2 cellular contexts compared by ENCODE assay signal in the genomic region with DNA sequence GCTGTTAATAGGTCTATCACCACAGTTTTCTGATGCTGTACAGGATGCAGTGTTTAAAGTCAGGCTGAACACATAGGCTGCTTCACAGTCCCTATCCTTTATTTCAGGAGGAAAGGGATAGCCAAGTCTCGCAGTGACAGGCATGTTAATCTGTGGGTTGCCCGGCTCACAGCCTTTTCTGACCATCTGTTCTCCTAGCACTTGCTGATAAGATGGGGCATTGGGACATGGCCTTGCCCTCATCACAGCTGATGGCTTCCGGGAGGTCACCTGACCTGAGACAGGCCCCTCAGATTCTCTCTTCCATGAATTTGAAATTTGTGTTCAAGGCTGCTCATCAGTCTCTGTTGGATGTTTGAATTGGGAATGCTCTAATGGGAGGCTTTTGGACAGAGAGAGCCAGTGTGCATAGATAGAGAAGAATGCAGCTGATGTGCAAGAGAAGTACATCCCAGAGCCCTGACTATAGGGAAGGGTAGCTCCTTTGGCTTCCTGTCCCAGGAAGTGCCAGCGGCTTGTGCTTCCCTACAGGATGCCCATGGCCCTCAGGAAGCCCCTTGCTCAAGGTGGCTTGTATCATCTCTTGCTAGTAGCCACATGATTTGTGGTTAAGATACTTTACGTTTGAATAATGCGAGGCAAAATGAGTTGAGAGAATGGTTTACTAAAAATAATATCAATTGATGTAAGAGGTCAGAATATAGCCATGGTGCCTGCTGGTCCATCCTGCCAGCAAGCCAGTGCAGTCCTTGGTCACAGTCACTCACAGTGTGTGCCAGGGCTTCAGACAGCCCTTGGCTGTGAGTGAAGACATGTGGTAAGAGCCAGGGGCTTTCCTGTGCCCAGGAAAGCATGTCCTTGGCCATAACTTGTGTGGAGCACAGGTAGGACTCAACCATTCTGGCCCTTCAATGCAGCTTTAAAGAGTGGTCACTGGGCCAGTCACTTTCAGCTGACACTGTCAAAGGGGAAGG.
TF ChIP-seq lines count a peak whose summit lies in the region.

No MANE protein-coding gene starts in this region.

TF ChIP-seq in GM12878, 131 proteins besides CTCF, POLR2A, EP300 and RAD21:
- TF ChIP-seq MEF2B (IDR thresholded peaks at IDR 0.05; ENCODE audit: partially characterized antibody, poor library complexity, severe bottlenecking) (no peak), CHD2 (IDR thresholded peaks at IDR 0.05; ENCODE audit: borderline replicate concordance, low read depth, low read length) (no peak), POU2F2 (IDR thresholded peaks at IDR 0.05; ENCODE audit: borderline replicate concordance, low read depth, low read length) (no peak), CHD1 (IDR thresholded peaks at IDR 0.05; ENCODE audit: low read depth, low read length) (no peak), JUNB (IDR thresholded peaks at IDR 0.05) (no peak), PAX5 (IDR thresholded peaks at IDR 0.05; ENCODE audit: borderline replicate concordance, low read depth, low read length) (no peak), RCOR1 (conservative IDR thresholded peaks at IDR 0.05; ENCODE audit: low read depth, low read length) (no peak), ZNF217 (IDR thresholded peaks at IDR 0.05) (no peak), JUND (IDR thresholded peaks at IDR 0.05; ENCODE audit: low read depth, low read length) (no peak), CEBPB (IDR thresholded peaks at IDR 0.05; ENCODE audit: borderline replicate concordance in 1 of 2, low read depth in 2 of 2, low read length in 2 of 2) (no peak), IKZF1 (conservative IDR thresholded peaks at IDR 0.05) (no peak), GABPA (IDR thresholded peaks at IDR 0.05; ENCODE audit: low read depth) (no peak), MYC (IDR thresholded peaks at IDR 0.05; ENCODE audit: insufficient read depth, insufficient read length, insufficient replicate concordance, low read length, severe bottlenecking) (no peak), DPF2 (IDR thresholded peaks at IDR 0.05) (no peak), POLR2AphosphoS2 (IDR thresholded peaks at IDR 0.05; ENCODE audit: low read depth, low read length) (no peak)
- TF ChIP-seq, protein P1, sequence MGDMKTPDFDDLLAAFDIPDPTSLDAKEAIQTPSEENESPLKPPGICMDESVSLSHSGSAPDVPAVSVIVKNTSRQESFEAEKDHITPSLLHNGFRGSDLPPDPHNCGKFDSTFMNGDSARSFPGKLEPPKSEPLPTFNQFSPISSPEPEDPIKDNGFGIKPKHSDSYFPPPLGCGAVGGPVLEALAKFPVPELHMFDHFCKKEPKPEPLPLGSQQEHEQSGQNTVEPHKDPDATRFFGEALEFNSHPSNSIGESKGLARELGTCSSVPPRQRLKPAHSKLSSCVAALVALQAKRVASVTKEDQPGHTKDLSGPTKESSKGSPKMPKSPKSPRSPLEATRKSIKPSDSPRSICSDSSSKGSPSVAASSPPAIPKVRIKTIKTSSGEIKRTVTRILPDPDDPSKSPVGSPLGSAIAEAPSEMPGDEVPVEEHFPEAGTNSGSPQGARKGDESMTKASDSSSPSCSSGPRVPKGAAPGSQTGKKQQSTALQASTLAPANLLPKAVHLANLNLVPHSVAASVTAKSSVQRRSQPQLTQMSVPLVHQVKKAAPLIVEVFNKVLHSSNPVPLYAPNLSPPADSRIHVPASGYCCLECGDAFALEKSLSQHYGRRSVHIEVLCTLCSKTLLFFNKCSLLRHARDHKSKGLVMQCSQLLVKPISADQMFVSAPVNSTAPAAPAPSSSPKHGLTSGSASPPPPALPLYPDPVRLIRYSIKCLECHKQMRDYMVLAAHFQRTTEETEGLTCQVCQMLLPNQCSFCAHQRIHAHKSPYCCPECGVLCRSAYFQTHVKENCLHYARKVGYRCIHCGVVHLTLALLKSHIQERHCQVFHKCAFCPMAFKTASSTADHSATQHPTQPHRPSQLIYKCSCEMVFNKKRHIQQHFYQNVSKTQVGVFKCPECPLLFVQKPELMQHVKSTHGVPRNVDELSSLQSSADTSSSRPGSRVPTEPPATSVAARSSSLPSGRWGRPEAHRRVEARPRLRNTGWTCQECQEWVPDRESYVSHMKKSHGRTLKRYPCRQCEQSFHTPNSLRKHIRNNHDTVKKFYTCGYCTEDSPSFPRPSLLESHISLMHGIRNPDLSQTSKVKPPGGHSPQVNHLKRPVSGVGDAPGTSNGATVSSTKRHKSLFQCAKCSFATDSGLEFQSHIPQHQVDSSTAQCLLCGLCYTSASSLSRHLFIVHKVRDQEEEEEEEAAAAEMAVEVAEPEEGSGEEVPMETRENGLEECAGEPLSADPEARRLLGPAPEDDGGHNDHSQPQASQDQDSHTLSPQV (IDR thresholded peaks at IDR 0.05): no peak
- TF ChIP-seq, protein P2, sequence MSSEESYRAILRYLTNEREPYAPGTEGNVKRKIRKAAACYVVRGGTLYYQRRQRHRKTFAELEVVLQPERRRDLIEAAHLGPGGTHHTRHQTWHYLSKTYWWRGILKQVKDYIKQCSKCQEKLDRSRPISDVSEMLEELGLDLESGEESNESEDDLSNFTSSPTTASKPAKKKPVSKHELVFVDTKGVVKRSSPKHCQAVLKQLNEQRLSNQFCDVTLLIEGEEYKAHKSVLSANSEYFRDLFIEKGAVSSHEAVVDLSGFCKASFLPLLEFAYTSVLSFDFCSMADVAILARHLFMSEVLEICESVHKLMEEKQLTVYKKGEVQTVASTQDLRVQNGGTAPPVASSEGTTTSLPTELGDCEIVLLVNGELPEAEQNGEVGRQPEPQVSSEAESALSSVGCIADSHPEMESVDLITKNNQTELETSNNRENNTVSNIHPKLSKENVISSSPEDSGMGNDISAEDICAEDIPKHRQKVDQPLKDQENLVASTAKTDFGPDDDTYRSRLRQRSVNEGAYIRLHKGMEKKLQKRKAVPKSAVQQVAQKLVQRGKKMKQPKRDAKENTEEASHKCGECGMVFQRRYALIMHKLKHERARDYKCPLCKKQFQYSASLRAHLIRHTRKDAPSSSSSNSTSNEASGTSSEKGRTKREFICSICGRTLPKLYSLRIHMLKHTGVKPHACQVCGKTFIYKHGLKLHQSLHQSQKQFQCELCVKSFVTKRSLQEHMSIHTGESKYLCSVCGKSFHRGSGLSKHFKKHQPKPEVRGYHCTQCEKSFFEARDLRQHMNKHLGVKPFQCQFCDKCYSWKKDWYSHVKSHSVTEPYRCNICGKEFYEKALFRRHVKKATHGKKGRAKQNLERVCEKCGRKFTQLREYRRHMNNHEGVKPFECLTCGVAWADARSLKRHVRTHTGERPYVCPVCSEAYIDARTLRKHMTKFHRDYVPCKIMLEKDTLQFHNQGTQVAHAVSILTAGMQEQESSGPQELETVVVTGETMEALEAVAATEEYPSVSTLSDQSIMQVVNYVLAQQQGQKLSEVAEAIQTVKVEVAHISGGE (CRISPR knock-in tag; IDR thresholded peaks at IDR 0.05): no peak

TF ChIP-seq in WTC11, 78 proteins besides CTCF, POLR2A, EP300 and RAD21 (continues in another document):
- TF ChIP-seq, protein P3, sequence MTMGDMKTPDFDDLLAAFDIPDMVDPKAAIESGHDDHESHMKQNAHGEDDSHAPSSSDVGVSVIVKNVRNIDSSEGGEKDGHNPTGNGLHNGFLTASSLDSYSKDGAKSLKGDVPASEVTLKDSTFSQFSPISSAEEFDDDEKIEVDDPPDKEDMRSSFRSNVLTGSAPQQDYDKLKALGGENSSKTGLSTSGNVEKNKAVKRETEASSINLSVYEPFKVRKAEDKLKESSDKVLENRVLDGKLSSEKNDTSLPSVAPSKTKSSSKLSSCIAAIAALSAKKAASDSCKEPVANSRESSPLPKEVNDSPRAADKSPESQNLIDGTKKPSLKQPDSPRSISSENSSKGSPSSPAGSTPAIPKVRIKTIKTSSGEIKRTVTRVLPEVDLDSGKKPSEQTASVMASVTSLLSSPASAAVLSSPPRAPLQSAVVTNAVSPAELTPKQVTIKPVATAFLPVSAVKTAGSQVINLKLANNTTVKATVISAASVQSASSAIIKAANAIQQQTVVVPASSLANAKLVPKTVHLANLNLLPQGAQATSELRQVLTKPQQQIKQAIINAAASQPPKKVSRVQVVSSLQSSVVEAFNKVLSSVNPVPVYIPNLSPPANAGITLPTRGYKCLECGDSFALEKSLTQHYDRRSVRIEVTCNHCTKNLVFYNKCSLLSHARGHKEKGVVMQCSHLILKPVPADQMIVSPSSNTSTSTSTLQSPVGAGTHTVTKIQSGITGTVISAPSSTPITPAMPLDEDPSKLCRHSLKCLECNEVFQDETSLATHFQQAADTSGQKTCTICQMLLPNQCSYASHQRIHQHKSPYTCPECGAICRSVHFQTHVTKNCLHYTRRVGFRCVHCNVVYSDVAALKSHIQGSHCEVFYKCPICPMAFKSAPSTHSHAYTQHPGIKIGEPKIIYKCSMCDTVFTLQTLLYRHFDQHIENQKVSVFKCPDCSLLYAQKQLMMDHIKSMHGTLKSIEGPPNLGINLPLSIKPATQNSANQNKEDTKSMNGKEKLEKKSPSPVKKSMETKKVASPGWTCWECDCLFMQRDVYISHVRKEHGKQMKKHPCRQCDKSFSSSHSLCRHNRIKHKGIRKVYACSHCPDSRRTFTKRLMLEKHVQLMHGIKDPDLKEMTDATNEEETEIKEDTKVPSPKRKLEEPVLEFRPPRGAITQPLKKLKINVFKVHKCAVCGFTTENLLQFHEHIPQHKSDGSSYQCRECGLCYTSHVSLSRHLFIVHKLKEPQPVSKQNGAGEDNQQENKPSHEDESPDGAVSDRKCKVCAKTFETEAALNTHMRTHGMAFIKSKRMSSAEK (CRISPR knock-in tag; IDR thresholded peaks at IDR 0.05; ENCODE audit: borderline replicate concordance): no peak
- TF ChIP-seq NR3C1 (CRISPR knock-in tag; conservative IDR thresholded peaks at IDR 0.05; ENCODE audit: low read depth): no peak
- TF ChIP-seq FOXP1 (CRISPR knock-in tag; IDR thresholded peaks at IDR 0.05; ENCODE audit: borderline replicate concordance): no peak
- TF ChIP-seq ZBTB21 (CRISPR knock-in tag; IDR thresholded peaks at IDR 0.05; ENCODE audit: borderline replicate concordance): no peak
- TF ChIP-seq, protein P4, sequence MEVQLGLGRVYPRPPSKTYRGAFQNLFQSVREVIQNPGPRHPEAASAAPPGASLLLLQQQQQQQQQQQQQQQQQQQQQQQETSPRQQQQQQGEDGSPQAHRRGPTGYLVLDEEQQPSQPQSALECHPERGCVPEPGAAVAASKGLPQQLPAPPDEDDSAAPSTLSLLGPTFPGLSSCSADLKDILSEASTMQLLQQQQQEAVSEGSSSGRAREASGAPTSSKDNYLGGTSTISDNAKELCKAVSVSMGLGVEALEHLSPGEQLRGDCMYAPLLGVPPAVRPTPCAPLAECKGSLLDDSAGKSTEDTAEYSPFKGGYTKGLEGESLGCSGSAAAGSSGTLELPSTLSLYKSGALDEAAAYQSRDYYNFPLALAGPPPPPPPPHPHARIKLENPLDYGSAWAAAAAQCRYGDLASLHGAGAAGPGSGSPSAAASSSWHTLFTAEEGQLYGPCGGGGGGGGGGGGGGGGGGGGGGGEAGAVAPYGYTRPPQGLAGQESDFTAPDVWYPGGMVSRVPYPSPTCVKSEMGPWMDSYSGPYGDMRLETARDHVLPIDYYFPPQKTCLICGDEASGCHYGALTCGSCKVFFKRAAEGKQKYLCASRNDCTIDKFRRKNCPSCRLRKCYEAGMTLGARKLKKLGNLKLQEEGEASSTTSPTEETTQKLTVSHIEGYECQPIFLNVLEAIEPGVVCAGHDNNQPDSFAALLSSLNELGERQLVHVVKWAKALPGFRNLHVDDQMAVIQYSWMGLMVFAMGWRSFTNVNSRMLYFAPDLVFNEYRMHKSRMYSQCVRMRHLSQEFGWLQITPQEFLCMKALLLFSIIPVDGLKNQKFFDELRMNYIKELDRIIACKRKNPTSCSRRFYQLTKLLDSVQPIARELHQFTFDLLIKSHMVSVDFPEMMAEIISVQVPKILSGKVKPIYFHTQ (CRISPR knock-in tag; IDR thresholded peaks at IDR 0.05): no peak
- no peak for TF ChIP-seq RORB (CRISPR knock-in tag; IDR thresholded peaks at IDR 0.05)
- TF ChIP-seq, protein P5, sequence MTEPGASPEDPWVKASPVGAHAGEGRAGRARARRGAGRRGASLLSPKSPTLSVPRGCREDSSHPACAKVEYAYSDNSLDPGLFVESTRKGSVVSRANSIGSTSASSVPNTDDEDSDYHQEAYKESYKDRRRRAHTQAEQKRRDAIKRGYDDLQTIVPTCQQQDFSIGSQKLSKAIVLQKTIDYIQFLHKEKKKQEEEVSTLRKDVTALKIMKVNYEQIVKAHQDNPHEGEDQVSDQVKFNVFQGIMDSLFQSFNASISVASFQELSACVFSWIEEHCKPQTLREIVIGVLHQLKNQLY (CRISPR knock-in tag; IDR thresholded peaks at IDR 0.05): no peak
- TF ChIP-seq, protein P6, sequence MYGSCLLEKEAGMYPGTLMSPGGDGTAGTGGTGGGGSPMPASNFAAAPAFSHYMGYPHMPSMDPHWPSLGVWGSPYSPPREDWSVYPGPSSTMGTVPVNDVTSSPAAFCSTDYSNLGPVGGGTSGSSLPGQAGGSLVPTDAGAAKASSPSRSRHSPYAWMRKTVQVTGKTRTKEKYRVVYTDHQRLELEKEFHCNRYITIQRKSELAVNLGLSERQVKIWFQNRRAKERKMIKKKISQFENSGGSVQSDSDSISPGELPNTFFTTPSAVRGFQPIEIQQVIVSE (CRISPR knock-in tag; IDR thresholded peaks at IDR 0.05; ENCODE audit: borderline replicate concordance): no peak
- TF ChIP-seq, protein P7, sequence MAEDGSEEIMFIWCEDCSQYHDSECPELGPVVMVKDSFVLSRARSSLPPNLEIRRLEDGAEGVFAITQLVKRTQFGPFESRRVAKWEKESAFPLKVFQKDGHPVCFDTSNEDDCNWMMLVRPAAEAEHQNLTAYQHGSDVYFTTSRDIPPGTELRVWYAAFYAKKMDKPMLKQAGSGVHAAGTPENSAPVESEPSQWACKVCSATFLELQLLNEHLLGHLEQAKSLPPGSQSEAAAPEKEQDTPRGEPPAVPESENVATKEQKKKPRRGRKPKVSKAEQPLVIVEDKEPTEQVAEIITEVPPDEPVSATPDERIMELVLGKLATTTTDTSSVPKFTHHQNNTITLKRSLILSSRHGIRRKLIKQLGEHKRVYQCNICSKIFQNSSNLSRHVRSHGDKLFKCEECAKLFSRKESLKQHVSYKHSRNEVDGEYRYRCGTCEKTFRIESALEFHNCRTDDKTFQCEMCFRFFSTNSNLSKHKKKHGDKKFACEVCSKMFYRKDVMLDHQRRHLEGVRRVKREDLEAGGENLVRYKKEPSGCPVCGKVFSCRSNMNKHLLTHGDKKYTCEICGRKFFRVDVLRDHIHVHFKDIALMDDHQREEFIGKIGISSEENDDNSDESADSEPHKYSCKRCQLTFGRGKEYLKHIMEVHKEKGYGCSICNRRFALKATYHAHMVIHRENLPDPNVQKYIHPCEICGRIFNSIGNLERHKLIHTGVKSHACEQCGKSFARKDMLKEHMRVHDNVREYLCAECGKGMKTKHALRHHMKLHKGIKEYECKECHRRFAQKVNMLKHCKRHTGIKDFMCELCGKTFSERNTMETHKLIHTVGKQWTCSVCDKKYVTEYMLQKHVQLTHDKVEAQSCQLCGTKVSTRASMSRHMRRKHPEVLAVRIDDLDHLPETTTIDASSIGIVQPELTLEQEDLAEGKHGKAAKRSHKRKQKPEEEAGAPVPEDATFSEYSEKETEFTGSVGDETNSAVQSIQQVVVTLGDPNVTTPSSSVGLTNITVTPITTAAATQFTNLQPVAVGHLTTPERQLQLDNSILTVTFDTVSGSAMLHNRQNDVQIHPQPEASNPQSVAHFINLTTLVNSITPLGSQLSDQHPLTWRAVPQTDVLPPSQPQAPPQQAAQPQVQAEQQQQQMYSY (CRISPR knock-in tag; IDR thresholded peaks at IDR 0.05): no peak
- no peak for TF ChIP-seq KAT7 (CRISPR knock-in tag; IDR thresholded peaks at IDR 0.05; ENCODE audit: borderline replicate concordance)
- no peak for TF ChIP-seq ELF4 (CRISPR knock-in tag; IDR thresholded peaks at IDR 0.05; ENCODE audit: low read depth)
- no peak for TF ChIP-seq FOXJ3 (CRISPR knock-in tag; IDR thresholded peaks at IDR 0.05; ENCODE audit: borderline replicate concordance)
- TF ChIP-seq, protein P8, sequence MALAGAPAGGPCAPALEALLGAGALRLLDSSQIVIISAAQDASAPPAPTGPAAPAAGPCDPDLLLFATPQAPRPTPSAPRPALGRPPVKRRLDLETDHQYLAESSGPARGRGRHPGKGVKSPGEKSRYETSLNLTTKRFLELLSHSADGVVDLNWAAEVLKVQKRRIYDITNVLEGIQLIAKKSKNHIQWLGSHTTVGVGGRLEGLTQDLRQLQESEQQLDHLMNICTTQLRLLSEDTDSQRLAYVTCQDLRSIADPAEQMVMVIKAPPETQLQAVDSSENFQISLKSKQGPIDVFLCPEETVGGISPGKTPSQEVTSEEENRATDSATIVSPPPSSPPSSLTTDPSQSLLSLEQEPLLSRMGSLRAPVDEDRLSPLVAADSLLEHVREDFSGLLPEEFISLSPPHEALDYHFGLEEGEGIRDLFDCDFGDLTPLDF (CRISPR knock-in tag; IDR thresholded peaks at IDR 0.05): no peak
